ENCODE assay signal across 1 cellular context in genomic region chr12:67320614-67321305, GRCh38.
TF ChIP-seq lines count a peak whose summit lies in the region.

No MANE protein-coding gene starts in this region.

TF ChIP-seq in IMR-90, 13 proteins besides CTCF, POLR2A, EP300 and RAD21 (continued from another document):
- TF ChIP-seq MAZ (IDR thresholded peaks at IDR 0.05; ENCODE audit: borderline replicate concordance, low read depth, low read length) (no peak), SMC3 (IDR thresholded peaks at IDR 0.05; ENCODE audit: low read depth, low read length) (no peak), CHD1 (IDR thresholded peaks at IDR 0.05; ENCODE audit: low read depth, low read length) (no peak), ELK1 (IDR thresholded peaks at IDR 0.05; ENCODE audit: borderline replicate concordance, low read depth, low read length) (no peak), NFE2L2 (IDR thresholded peaks at IDR 0.05; ENCODE audit: low read depth, low read length) (no peak), CEBPB (IDR thresholded peaks at IDR 0.05; ENCODE audit: low read depth, low read length) (no peak), MAFK (IDR thresholded peaks at IDR 0.05; ENCODE audit: low read depth, low read length) (no peak), USF2 (IDR thresholded peaks at IDR 0.05; ENCODE audit: low read depth, low read length) (no peak)
TF ChIP-seq in IMR-90: peak in this region for 0.
